ENCODE assay signal across 22 cellular contexts in the genomic region with DNA sequence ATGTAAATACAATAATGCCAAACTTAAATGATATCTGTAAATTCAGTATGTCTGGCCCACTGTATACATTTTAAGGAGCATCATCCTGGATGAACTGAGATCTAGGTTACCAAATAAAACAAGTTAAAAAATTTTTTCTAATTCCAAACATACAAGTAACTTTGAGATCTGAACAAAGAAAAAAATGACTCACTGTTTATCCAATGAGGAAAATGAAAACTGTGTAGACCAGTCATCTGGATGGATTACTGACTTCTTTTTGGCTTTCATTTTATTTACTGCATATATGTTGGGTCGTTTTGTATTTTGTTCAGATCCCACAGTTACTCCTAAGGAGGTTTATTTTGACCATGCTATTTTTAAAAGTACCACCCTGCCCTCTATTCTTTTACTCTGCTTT.
"Had no signal": no experiment of that assay in that cellular context is flagged by ENCODE, and none has a peak within 500 bp of the region (broad histone marks: within the 10 kb centered on the region; RNA-seq: fewer than 3 reads in every experiment).

No MANE protein-coding gene starts in this region.

- H3K4me1 ChIP-seq: colonic mucosa, left ventricle myocardium inferior, lower lobe of right lung, spleen, tibial artery, upper lobe of left lung, uterus had no signal

- H2AFZ ChIP-seq: hepatocyte had no signal

- H3K27ac Mint-ChIP-seq: memory B cell; naive B cell; nephron progenitor cell; stimulated activated memory B cell treated with anti-CD40 and anti-IgM and Interleukin-4, amounts not matched to agents 10 μg/mL and 1 μg/mL and 100 μg/mL, for 72 hours; stimulated activated naive CD8-positive, alpha-beta T cell treated with anti-CD3 and anti-CD28 coated beads, Interleukin-15, Interleukin-2, amounts not matched to agents 100 ng/mL and 50 ng/mL, for 24 hours had no signal

- H3K4me1 Mint-ChIP-seq: memory B cell; naive B cell; nephron progenitor cell; stimulated activated memory B cell treated with anti-CD40 and anti-IgM and Interleukin-4, amounts not matched to agents 10 μg/mL and 1 μg/mL and 100 μg/mL, for 72 hours had no signal

- ATAC-seq: left cardiac atrium; lower lobe of right lung; sciatic nerve; stimulated activated memory B cell treated with anti-CD40 and anti-IgM and Interleukin-4, amounts not matched to agents 10 μg/mL and 1 μg/mL and 100 μg/mL, for 72 hours had no signal

- H3K27me3 Mint-ChIP-seq: memory B cell had no signal

- H3K4me3 ChIP-seq: colonic mucosa, hepatocyte, left ventricle myocardium inferior, lower lobe of right lung, spleen, tibial artery, upper lobe of left lung, uterus had no signal

- H3K9me3 ChIP-seq: colonic mucosa, neutrophil, upper lobe of left lung, uterus had no signal

- H3K79me2 ChIP-seq: hepatocyte had no signal

- H3K27me3 ChIP-seq: colonic mucosa, hepatocyte, neutrophil, spleen, tibial artery, upper lobe of left lung, uterus had no signal

- DNase-seq: colonic mucosa; head of caudate nucleus; kidney; left cardiac atrium; left ventricle myocardium inferior; lower lobe of right lung; naive B cell; posterior cingulate gyrus; spleen; stimulated activated CD4-positive, alpha-beta T cell treated with anti-CD3 and anti-CD28 coated beads, Interleukin-15, amount 100 ng/mL, for 24 hours; stimulated activated CD4-positive, alpha-beta T cell treated with anti-CD3 and anti-CD28 coated beads, Interleukin-1b, Interleukin-23, amount 100 ng/mL, for 48 hours; stimulated activated CD4-positive, alpha-beta T cell treated with anti-CD3 and anti-CD28 coated beads, Interleukin-4, amount 100 ng/mL, for 24 hours; tibial artery; upper lobe of left lung; uterus had no signal

- H3K4me3 Mint-ChIP-seq: memory B cell; naive B cell; nephron progenitor cell; stimulated activated memory B cell treated with anti-CD40 and anti-IgM and Interleukin-4, amounts not matched to agents 10 μg/mL and 1 μg/mL and 100 μg/mL, for 72 hours; stimulated activated naive CD8-positive, alpha-beta T cell treated with anti-CD3 and anti-CD28 coated beads, Interleukin-15, Interleukin-2, amounts not matched to agents 100 ng/mL and 50 ng/mL, for 24 hours had no signal

- H3K27ac ChIP-seq: colonic mucosa, hepatocyte, left ventricle myocardium inferior, lower lobe of right lung, neutrophil, spleen, tibial artery, upper lobe of left lung, uterus had no signal

- H3K36me3 ChIP-seq: colonic mucosa, left ventricle myocardium inferior, lower lobe of right lung, neutrophil, spleen, tibial artery, upper lobe of left lung, uterus had no signal

- H3K4me2 ChIP-seq: hepatocyte had no signal

- H3K36me3 Mint-ChIP-seq: memory B cell; naive B cell; stimulated activated memory B cell treated with anti-CD40 and anti-IgM and Interleukin-4, amounts not matched to agents 10 μg/mL and 1 μg/mL and 100 μg/mL, for 72 hours had no signal
